In genomic region chr4:89493367-89493766, GRCh38 we compare ENCODE assay signal across 27 cellular contexts.
"Had no signal": no experiment of that assay in that cellular context is flagged by ENCODE, and none has a peak within 500 bp of the region (broad histone marks: within the 10 kb centered on the region; RNA-seq: fewer than 3 reads in every experiment).

No MANE protein-coding gene starts in this region.

- H3K4me3 ChIP-seq: ascending aorta, esophagus muscularis mucosa, gastrocnemius medialis, left ventricle myocardium inferior, right atrium auricular region, stomach, thyroid gland, upper lobe of right lung had no signal

- H3K9me3 Mint-ChIP-seq: activated CD4-positive, alpha-beta memory T cell treated with anti-CD3 and anti-CD28 coated beads for 36 hours; activated CD4-positive, alpha-beta T cell treated with anti-CD3 and anti-CD28 coated beads, Interleukin-2, amount 10 ng/mL, durations not matched to agents 24 days and 14 days; activated naive CD4-positive, alpha-beta T cell treated with anti-CD3 and anti-CD28 coated beads, Interleukin-2, amount 10 ng/mL, durations not matched to agents 7 days and 5 days; activated T-cell treated with anti-CD3 and anti-CD28 coated beads, Interleukin-2, amount 50 U/mL, for 24 hours; naive thymus-derived CD4-positive, alpha-beta T cell had no signal

- ATAC-seq: gastrocnemius medialis; naive thymus-derived CD4-positive, alpha-beta T cell; stimulated activated naive B cell treated with anti-CD40 and anti-IgM and Interleukin-4, amounts not matched to agents 10 μg/mL and 1 μg/mL and 100 μg/mL, for 72 hours; T-helper 17 cell; upper lobe of right lung had no signal

- H3K27ac Mint-ChIP-seq: activated CD4-positive, alpha-beta memory T cell treated with anti-CD3 and anti-CD28 coated beads for 36 hours; activated CD4-positive, alpha-beta T cell treated with anti-CD3 and anti-CD28 coated beads, Interleukin-2, amount 10 ng/mL, durations not matched to agents 24 days and 14 days; activated naive CD4-positive, alpha-beta T cell treated with anti-CD3 and anti-CD28 coated beads, Interleukin-2, amount 10 ng/mL, durations not matched to agents 7 days and 5 days; activated naive CD8-positive, alpha-beta T cell treated with anti-CD3 and anti-CD28 coated beads, Interleukin-2, amount 10 ng/mL, durations not matched to agents 7 days and 5 days; activated T-cell treated with anti-CD3 and anti-CD28 coated beads, Interleukin-2, amount 50 U/mL, for 24 hours; endodermal cell; naive thymus-derived CD4-positive, alpha-beta T cell; stimulated activated naive B cell treated with anti-CD40 and anti-IgM and Interleukin-4, amounts not matched to agents 10 μg/mL and 1 μg/mL and 100 μg/mL, for 72 hours; T-helper 17 cell had no signal

- H3K27me3 ChIP-seq: ascending aorta, esophagus muscularis mucosa, gastrocnemius medialis, right atrium auricular region, stomach, thyroid gland, upper lobe of right lung had no signal

- H3K36me3 ChIP-seq: ascending aorta, esophagus muscularis mucosa, gastrocnemius medialis, left ventricle myocardium inferior, right atrium auricular region, stomach, thyroid gland, upper lobe of right lung had no signal

- H3K4me1 ChIP-seq: ascending aorta, esophagus muscularis mucosa, gastrocnemius medialis, left ventricle myocardium inferior, parathyroid adenoma, right atrium auricular region had no signal

- H3K9me3 ChIP-seq: ascending aorta, esophagus muscularis mucosa, gastrocnemius medialis, left ventricle myocardium inferior, right atrium auricular region, stomach, thyroid gland, upper lobe of right lung had no signal

- H3K4me3 Mint-ChIP-seq: activated CD4-positive, alpha-beta memory T cell treated with anti-CD3 and anti-CD28 coated beads for 36 hours; activated CD4-positive, alpha-beta T cell treated with anti-CD3 and anti-CD28 coated beads, Interleukin-2, amount 10 ng/mL, durations not matched to agents 24 days and 14 days; activated naive CD4-positive, alpha-beta T cell treated with anti-CD3 and anti-CD28 coated beads, Interleukin-2, amount 10 ng/mL, durations not matched to agents 7 days and 5 days; activated naive CD8-positive, alpha-beta T cell treated with anti-CD3 and anti-CD28 coated beads, Interleukin-2, amount 10 ng/mL, durations not matched to agents 7 days and 5 days; activated T-cell treated with anti-CD3 and anti-CD28 coated beads, Interleukin-2, amount 50 U/mL, for 24 hours; endodermal cell; naive thymus-derived CD4-positive, alpha-beta T cell; stimulated activated naive B cell treated with anti-CD40 and anti-IgM and Interleukin-4, amounts not matched to agents 10 μg/mL and 1 μg/mL and 100 μg/mL, for 72 hours; T-helper 17 cell had no signal

- DNase-seq: activated CD4-positive, alpha-beta memory T cell treated with anti-CD3 and anti-CD28 coated beads for 36 hours; activated CD4-positive, alpha-beta T cell treated with anti-CD3 and anti-CD28 coated beads, Interleukin-2, amount 10 ng/mL, durations not matched to agents 24 days and 14 days; activated CD4-positive, CD25-positive, alpha-beta regulatory T cell treated with anti-CD3 and anti-CD28 coated beads, Interleukin-2, amount 50 U/mL, for 72 hours; activated CD8-positive, alpha-beta memory T cell treated with anti-CD3 and anti-CD28 coated beads, Interleukin-2, amount 50 U/mL, for 4 hours; activated gamma-delta T cell; activated naive CD4-positive, alpha-beta T cell treated with anti-CD3 and anti-CD28 coated beads, Interleukin-2, amount 10 ng/mL, durations not matched to agents 7 days and 5 days; activated naive CD8-positive, alpha-beta T cell treated with anti-CD3 and anti-CD28 coated beads, Interleukin-2, amount 10 ng/mL, durations not matched to agents 7 days and 5 days; activated T-cell treated with anti-CD3 and anti-CD28 coated beads, Interleukin-2, amount 50 U/mL, for 24 hours; central memory CD4-positive, alpha-beta T cell; endodermal cell; gastrocnemius medialis; glutamatergic neuron; islet precursor cell; left ventricle myocardium inferior; naive thymus-derived CD4-positive, alpha-beta T cell; nucleus accumbens; stimulated activated CD4-positive, alpha-beta T cell treated with anti-CD3 and anti-CD28 coated beads, Interleukin-15, amount 100 ng/mL, for 24 hours; stimulated activated CD4-positive, alpha-beta T cell treated with anti-CD3 and anti-CD28 coated beads, Interleukin-2, amount 100 ng/mL, for 24 hours; stimulated activated naive B cell treated with anti-CD40 and anti-IgM and Interleukin-4, amounts not matched to agents 10 μg/mL and 1 μg/mL and 100 μg/mL, for 72 hours; stomach; T-helper 17 cell; thyroid gland; upper lobe of right lung had no signal

- H3K9ac ChIP-seq: parathyroid adenoma had no signal

- H2AFZ ChIP-seq: parathyroid adenoma had no signal

- H3K36me3 Mint-ChIP-seq: activated CD4-positive, alpha-beta memory T cell treated with anti-CD3 and anti-CD28 coated beads for 36 hours; activated naive CD8-positive, alpha-beta T cell treated with anti-CD3 and anti-CD28 coated beads, Interleukin-2, amount 10 ng/mL, durations not matched to agents 7 days and 5 days; naive thymus-derived CD4-positive, alpha-beta T cell; stimulated activated naive B cell treated with anti-CD40 and anti-IgM and Interleukin-4, amounts not matched to agents 10 μg/mL and 1 μg/mL and 100 μg/mL, for 72 hours had no signal

- H3K27ac ChIP-seq: ascending aorta, esophagus muscularis mucosa, gastrocnemius medialis, left ventricle myocardium inferior, parathyroid adenoma, right atrium auricular region, thyroid gland, upper lobe of right lung had no signal

- H3K4me1 Mint-ChIP-seq: activated CD4-positive, alpha-beta T cell treated with anti-CD3 and anti-CD28 coated beads, Interleukin-2, amount 10 ng/mL, durations not matched to agents 24 days and 14 days; activated naive CD4-positive, alpha-beta T cell treated with anti-CD3 and anti-CD28 coated beads, Interleukin-2, amount 10 ng/mL, durations not matched to agents 7 days and 5 days; activated naive CD8-positive, alpha-beta T cell treated with anti-CD3 and anti-CD28 coated beads, Interleukin-2, amount 10 ng/mL, durations not matched to agents 7 days and 5 days; naive thymus-derived CD4-positive, alpha-beta T cell; T-helper 17 cell had no signal

- H3K27me3 Mint-ChIP-seq: activated T-cell treated with anti-CD3 and anti-CD28 coated beads, Interleukin-2, amount 50 U/mL, for 24 hours; stimulated activated naive B cell treated with anti-CD40 and anti-IgM and Interleukin-4, amounts not matched to agents 10 μg/mL and 1 μg/mL and 100 μg/mL, for 72 hours; T-helper 17 cell had no signal

- H3K79me2 ChIP-seq: parathyroid adenoma had no signal
